Comparison of ENCODE assay signal across 8 cellular contexts in the genomic region with DNA sequence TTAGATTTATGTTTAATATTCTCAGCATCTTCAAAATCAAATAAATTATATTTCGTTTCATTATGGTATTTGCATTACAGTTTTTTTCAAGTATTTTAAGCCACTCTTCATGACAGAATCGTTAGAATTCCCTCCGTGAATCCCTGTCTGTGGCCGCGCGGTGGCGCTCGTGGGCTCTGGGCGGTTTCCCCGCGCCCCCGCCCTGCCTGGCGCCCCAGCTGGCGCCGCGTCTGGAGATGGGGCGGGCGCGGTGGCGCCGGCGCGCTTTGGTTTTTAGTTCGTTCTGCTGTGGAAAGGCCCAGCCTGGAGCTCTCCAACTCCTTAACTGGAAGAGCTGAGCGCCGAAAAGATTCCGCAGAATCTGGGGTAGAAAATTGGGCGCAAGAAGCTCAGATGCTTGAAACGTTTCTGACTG. TPM values are rescaled to one million over a fixed set of nuclear protein-coding genes. Genes with fewer than 3 reads are reported as not detected.
DNase-seq lines count a peak whose midpoint lies in the region; ATAC-seq, FAIRE-seq and TF ChIP-seq lines count a peak whose summit lies in the region.

No MANE protein-coding gene starts in this region.

- peak; percentile 59 to 69 for ATAC-seq in naive thymus-derived CD8-positive, alpha-beta T cell
- ATAC-seq in HG02870 (IDR thresholded peaks at IDR 0.05; ENCODE audit: unreplicated experiment) (no peak), HG03175 (IDR thresholded peaks at IDR 0.05; ENCODE audit: unreplicated experiment) (no peak), GM21360 (IDR thresholded peaks at IDR 0.05; ENCODE audit: unreplicated experiment) (no peak)

- peaks cover 56% of the 10 kb centered on the region for H3K36me3 Mint-ChIP-seq in activated T-cell treated with anti-CD3 and anti-CD28 coated beads, Interleukin-2, amount 50 U/mL, for 24 hours (ENCODE audit: low read depth)
- H3K36me3 Mint-ChIP-seq in naive thymus-derived CD8-positive, alpha-beta T cell, result peaks cover 13 to 62% (median 44%) of the 10 kb centered on the region in 3 donors

- peak overlapping the region; percentile 60 for H3K4me3 Mint-ChIP-seq in activated T-cell treated with anti-CD3 and anti-CD28 coated beads, Interleukin-2, amount 50 U/mL, for 24 hours
- peak overlapping the region in 9 of 10 donors; percentile 30 to 77 (median 56) for H3K4me3 Mint-ChIP-seq in naive thymus-derived CD8-positive, alpha-beta T cell

- DNase-seq in AG04449 (ENCODE audit: low read depth, low spot score) (peak; percentile 21), GM19239 (ENCODE audit: insufficient read length, low spot score) (peak; percentile 71), fibroblast of gingiva (ENCODE audit: low read depth) (peak; percentile 86)
- peak; percentile 74 for DNase-seq in activated T-cell treated with anti-CD3 and anti-CD28 coated beads, Interleukin-2, amount 50 U/mL, for 24 hours
- peak in 9 of 10 donors; percentile 35 to 62 (median 56) for DNase-seq in naive thymus-derived CD8-positive, alpha-beta T cell

- TF ChIP-seq CTCF in AG04449 (IDR thresholded peaks at IDR 0.05; ENCODE audit: insufficient read depth, low read length, missing control alignments), result peak; percentile 76

- peak overlapping the region; percentile 69 for H3K27ac Mint-ChIP-seq in activated T-cell treated with anti-CD3 and anti-CD28 coated beads, Interleukin-2, amount 50 U/mL, for 24 hours
- peak overlapping the region in 9 of 10 donors; percentile 36 to 82 (median 71) for H3K27ac Mint-ChIP-seq in naive thymus-derived CD8-positive, alpha-beta T cell

- peak overlapping the region; percentile 29 for H3K4me3 ChIP-seq in AG04449 (ENCODE audit: low read depth, low read length)

- CTCF ChIA-PET in AG04449 (lab: Yijun Ruan, JAX), result interaction anchor here (0.7 to 1.6 kb wide), 13 partner anchors 8 to 259 kb away, joined by 3 to 10 read pairs (median 4); a partner anchor contains a TSS

- H3K9me3 Mint-ChIP-seq in activated T-cell treated with anti-CD3 and anti-CD28 coated beads, Interleukin-2, amount 50 U/mL, for 24 hours, result no peaks in the 10 kb centered on the region
- H3K9me3 Mint-ChIP-seq in naive thymus-derived CD8-positive, alpha-beta T cell, result peaks cover 0 to 10% (median 8%) of the 10 kb centered on the region in 9 donors

- no peak for FAIRE-seq in GM19239 (lab: Jason Lieb, UNC)

- no peaks in the 10 kb centered on the region for H3K27me3 Mint-ChIP-seq in activated T-cell treated with anti-CD3 and anti-CD28 coated beads, Interleukin-2, amount 50 U/mL, for 24 hours
- no peaks in the 10 kb centered on the region for H3K27me3 Mint-ChIP-seq in naive thymus-derived CD8-positive, alpha-beta T cell

- peaks cover 27% of the 10 kb centered on the region for H3K4me1 Mint-ChIP-seq in activated T-cell treated with anti-CD3 and anti-CD28 coated beads, Interleukin-2, amount 50 U/mL, for 24 hours (ENCODE audit: low read depth)
- peaks cover 21 to 57% (median 42%) of the 10 kb centered on the region in 4 donors for H3K4me1 Mint-ChIP-seq in naive thymus-derived CD8-positive, alpha-beta T cell

- POLR2A ChIA-PET in AG04449 (lab: Yijun Ruan, JAX), result interaction anchor here (1.0 kb wide), 1 partner anchor 14 kb away, joined by 6 read pairs; no protein-coding TSS in a partner anchor
- POLR2A ChIA-PET in naive thymus-derived CD8-positive, alpha-beta T cell (lab: Charles Lee), result interaction anchor here (0.8 to 1.1 kb wide), 3 partner anchors 9 to 99 kb away, joined by 3 to 4 read pairs (median 4); no protein-coding TSS in a partner anchor

RNA-seq across cellular contexts. Expression of a gene that starts 25.7 kb away (rescaled TPM):
- 100 to 1,000 TPM; 369 to 376 TPM for total RNA-seq in naive thymus-derived CD8-positive, alpha-beta T cell
- polyA plus RNA-seq in naive thymus-derived CD8-positive, alpha-beta T cell, result 100 to 1,000 TPM; 358 to 485 (median 396) TPM

RNA-seq across cellular contexts. Expression of a gene that starts 56.3 kb away (rescaled TPM):
- 10 to 100 TPM; 73.4 to 73.5 TPM for total RNA-seq in naive thymus-derived CD8-positive, alpha-beta T cell
- 100 to 1,000 TPM in 2 of 3 donors, 10 to 100 TPM in 1; 92.4 to 271 (median 227) TPM for polyA plus RNA-seq in naive thymus-derived CD8-positive, alpha-beta T cell

Comparison
In these comparisons a context has a peak if more than half of its experiments do, and no peak if none do; other contexts are left out.
1. DNase-seq: peak in every context shown above with its lines; median percentile 86 in fibroblast of gingiva; 74 in activated T-cell treated with anti-CD3 and anti-CD28 coated beads, Interleukin-2, amount 50 U/mL, for 24 hours; 71 in GM19239; 56 in naive thymus-derived CD8-positive, alpha-beta T cell; 21 in AG04449.
2. ATAC-seq: peak in naive thymus-derived CD8-positive, alpha-beta T cell (2 of 2); none in HG02870 (single experiment), HG03175 (single experiment) and GM21360 (single experiment).